In genomic region chr10:101814466-101815041, GRCh38 we compare ENCODE assay signal across 8 cellular contexts. TPM values are rescaled to one million over a fixed set of nuclear protein-coding genes. Genes with fewer than 3 reads are reported as not detected.
A peak's percentile ranks its signal among the peaks of the same experiment; 100 is the strongest.
DNase-seq lines count a peak whose midpoint lies in the region; TF ChIP-seq lines count a peak whose summit lies in the region.

No MANE protein-coding gene starts in this region.

- no peak overlapping the region for H3K4me2 ChIP-seq in neuronal stem cell (ENCODE audit: insufficient read depth, low read length, poor library complexity, severe bottlenecking)

- H3K79me1 ChIP-seq in neuronal stem cell (ENCODE audit: low read depth, low read length), result peaks cover 5% of the 10 kb centered on the region

- POLR2A ChIA-PET in BJ (lab: Charles Lee), result no interaction called here

- H2AFZ ChIP-seq in neuronal stem cell (ENCODE audit: low read length), result no peak overlapping the region

- H2BK15ac ChIP-seq in neuronal stem cell (ENCODE audit: low read length), result no peak overlapping the region

- no peak overlapping the region for H3K18ac ChIP-seq in neuronal stem cell (ENCODE audit: low read length)

- no peak overlapping the region for H3K14ac ChIP-seq in neuronal stem cell (ENCODE audit: low read length)

- H2AK5ac ChIP-seq in neuronal stem cell (ENCODE audit: low read depth, low read length), result no peak overlapping the region

- no peak overlapping the region for H2BK12ac ChIP-seq in neuronal stem cell (ENCODE audit: low read length)

- H3K9me3 ChIP-seq in adipocyte (ENCODE audit: control insufficient read depth, low read length) (no peaks in the 10 kb centered on the region), mononuclear cell (ENCODE audit: low read depth, low read length) (no peaks in the 10 kb centered on the region), neuronal stem cell (replicated peaks in 1 of 2; ENCODE audit: control insufficient read depth in 2 of 2, insufficient read depth in 1 of 2, low read depth in 1 of 2, low read length in 2 of 2) (no peaks in the 10 kb centered on the region)

- H3K4me3 ChIP-seq in BJ (ENCODE audit: low read depth, low read length) (peak overlapping the region; percentile 99), adipocyte (ENCODE audit: low read length) (peak overlapping the region; percentile 90), mononuclear cell (ENCODE audit: low read length) (peak overlapping the region; percentile 12), neuronal stem cell (ENCODE audit: low read length in 2 of 2) (peak overlapping the region in 1 of 2 donors; percentile 86)

- H3K36me3 ChIP-seq in BJ (ENCODE audit: control insufficient read depth, insufficient read depth, low read length) (peaks cover 5% of the 10 kb centered on the region), adipocyte (ENCODE audit: control insufficient read depth, insufficient read depth, low read length, severe bottlenecking) (peaks cover 42% of the 10 kb centered on the region), neuronal stem cell (replicated peaks in 1 of 2; ENCODE audit: control insufficient read depth in 2 of 2, insufficient read depth in 2 of 2, low read length in 2 of 2) (peaks cover 11 to 55% of the 10 kb centered on the region in 2 donors)

- H3K23ac ChIP-seq in neuronal stem cell (ENCODE audit: low read depth, low read length, poor library complexity), result no peak overlapping the region

- H3K27me3 ChIP-seq in BJ (ENCODE audit: control insufficient read depth, insufficient read depth, low read length), result no peaks in the 10 kb centered on the region
- H3K27me3 ChIP-seq in adipocyte (replicated peaks; ENCODE audit: control insufficient read depth, insufficient read depth, low read length), result no peaks in the 10 kb centered on the region
- no peaks in the 10 kb centered on the region for H3K27me3 ChIP-seq in mononuclear cell (ENCODE audit: insufficient read depth, low read length)
- H3K27me3 ChIP-seq in neuronal stem cell (ENCODE audit: control insufficient read depth in 3 of 3, insufficient read depth in 3 of 3, low read depth in 1 of 3, low read length in 3 of 3), result no peaks in the 10 kb centered on the region

- no peak overlapping the region for H3K4ac ChIP-seq in neuronal stem cell (ENCODE audit: low read length)

- no peak overlapping the region for H3K27ac ChIP-seq in neuronal stem cell (replicated peaks; ENCODE audit: low read length)

- H4K91ac ChIP-seq in neuronal stem cell (ENCODE audit: low read depth, low read length, poor library complexity), result no peak overlapping the region

- no peak overlapping the region for H3K9ac ChIP-seq in adipocyte (ENCODE audit: low read length)
- no peak overlapping the region for H3K9ac ChIP-seq in neuronal stem cell (ENCODE audit: low read depth, low read length, poor library complexity)

- H3K4me1 ChIP-seq in adipocyte (ENCODE audit: control insufficient read depth, insufficient read depth, low read length) (peaks cover 33% of the 10 kb centered on the region), mononuclear cell (ENCODE audit: insufficient read depth, low read length) (peaks cover 41% of the 10 kb centered on the region), neuronal stem cell (ENCODE audit: control insufficient read depth in 2 of 2, insufficient read depth in 1 of 2, low read depth in 1 of 2, low read length in 2 of 2) (peaks cover 2 to 10% of the 10 kb centered on the region in 2 donors)

- TF ChIP-seq CTCF in BJ (IDR thresholded peaks at IDR 0.05; ENCODE audit: insufficient read depth, low read depth, low read length), result no peak

- H2BK5ac ChIP-seq in neuronal stem cell (ENCODE audit: low read length), result no peak overlapping the region

- no peak overlapping the region for H2BK120ac ChIP-seq in neuronal stem cell (ENCODE audit: low read depth, low read length)

- no peak overlapping the region for H4K8ac ChIP-seq in neuronal stem cell (ENCODE audit: low read depth, low read length)

- WGBS in neuronal stem cell (ENCODE audit: extremely low coverage in 2 of 2, insufficient read length in 2 of 2, insufficient replicate concordance in 1 of 2), 2 donors, result no CpG with 5 or more reads among the region's 8 CpGs

- CTCF ChIA-PET in BJ (lab: Yijun Ruan, JAX), result interaction anchor here (1.0 to 1.2 kb wide), 2 partner anchors 26 to 196 kb away, joined by 4 read pairs; no protein-coding TSS in a partner anchor

- DNase-seq in BJ (ENCODE audit: low read depth), result no peak
- DNase-seq in H4 (ENCODE audit: low spot score), result peak; percentile 19
- peak; percentile 34 for DNase-seq in adipocyte (ENCODE audit: low read depth)
- no peak for DNase-seq in COLO829 (ENCODE audit: low spot score)
- no peak for DNase-seq in COR-L47 (lab: John Stamatoyannopoulos, UW)
- no peak for DNase-seq in ecto neural progenitor cell (ENCODE audit: low spot score)
- DNase-seq in neuronal stem cell (ENCODE audit: low spot score), result no peak

RNA-seq across cellular contexts. Expression of gene OGA, which starts 3.7 kb away (rescaled TPM):
- 25.6 and 52.3 TPM in 2 replicates for polyA plus RNA-seq in BJ (2011; rRNA removed)
- polyA minus RNA-seq in BJ (2011; rRNA and poly(A)+ RNA removed), result 21.2 and 27.0 TPM in 2 replicates
- 42.8 and 45.3 TPM in 2 replicates for total RNA-seq in H4 (2014; rRNA removed; shearing (Covaris generic))
- 346 TPM for total RNA-seq in mononuclear cell
- 74.9 TPM for polyA plus RNA-seq in neuronal stem cell (2013, experiment 1 of 2)
- 76.0 TPM for polyA plus RNA-seq in neuronal stem cell (2013, experiment 2 of 2)

RNA-seq across cellular contexts. Expression of gene KCNIP2, which starts 29.0 kb away (rescaled TPM):
- 0.38 and 0.43 TPM in 2 replicates for polyA plus RNA-seq in BJ (2011; rRNA removed)
- 0.41 and 0.52 TPM in 2 replicates for polyA minus RNA-seq in BJ (2011; rRNA and poly(A)+ RNA removed)
- total RNA-seq in H4 (2014; rRNA removed; shearing (Covaris generic)), result not detected in 2 replicates
- total RNA-seq in mononuclear cell, result 4.1 TPM
- polyA plus RNA-seq in neuronal stem cell (2013, experiment 1 of 2), result 6.4 TPM
- 6.7 TPM for polyA plus RNA-seq in neuronal stem cell (2013, experiment 2 of 2)

RNA-seq across cellular contexts. Expression of gene NPM3, which starts 31.3 kb away (rescaled TPM):
- polyA plus RNA-seq in BJ (2011; rRNA removed), result 31.8 and 35.6 TPM in 2 replicates
- 16.1 and 32.7 TPM in 2 replicates for polyA minus RNA-seq in BJ (2011; rRNA and poly(A)+ RNA removed)
- 98.0 and 99.4 TPM in 2 replicates for total RNA-seq in H4 (2014; rRNA removed; shearing (Covaris generic))
- 28.5 TPM for total RNA-seq in mononuclear cell
- 105 TPM for polyA plus RNA-seq in neuronal stem cell (2013, experiment 1 of 2)
- polyA plus RNA-seq in neuronal stem cell (2013, experiment 2 of 2), result 108 TPM

RNA-seq across cellular contexts. Expression of gene FGF8, which starts 38.6 kb away (rescaled TPM):
- not detected in 2 replicates for polyA plus RNA-seq in BJ (2011; rRNA removed)
- not detected in 2 replicates for polyA minus RNA-seq in BJ (2011; rRNA and poly(A)+ RNA removed)
- total RNA-seq in H4 (2014; rRNA removed; shearing (Covaris generic)), result not detected in 2 replicates
- total RNA-seq in mononuclear cell, result not detected
- 91.9 TPM for polyA plus RNA-seq in neuronal stem cell (2013, experiment 1 of 2)
- polyA plus RNA-seq in neuronal stem cell (2013, experiment 2 of 2), result 86.1 TPM

Comparison
In these comparisons a context has a peak if more than half of its experiments do, and no peak if none do; other contexts are left out.
1. DNase-seq: peak in H4 (single experiment) and adipocyte (single experiment); none in BJ (single experiment), COLO829 (single experiment), COR-L47 (single experiment), ecto neural progenitor cell (single experiment) and neuronal stem cell (single experiment).